Comparison of ENCODE assay signal across 19 cellular contexts in genomic region chr9:16743375-16743774, GRCh38.
"Had no signal": no experiment of that assay in that cellular context is flagged by ENCODE, and none has a peak within 500 bp of the region (broad histone marks: within the 10 kb centered on the region; RNA-seq: fewer than 3 reads in every experiment).

No MANE protein-coding gene starts in this region.

- H3K4me3 ChIP-seq: PC-9, SK-N-MC had no signal

- ATAC-seq: activated T-cell treated with anti-CD3 and anti-CD28 coated beads, Interleukin-2, amount 50 U/mL, for 4 hours; Right ventricle myocardium inferior; T-cell had no signal

- DNase-seq: activated CD4-positive, alpha-beta memory T cell treated with anti-CD3 and anti-CD28 coated beads for 36 hours; activated CD4-positive, alpha-beta T cell treated with anti-CD3 and anti-CD28 coated beads, Interleukin-2, amount 10 ng/mL, durations not matched to agents 7 days and 5 days; activated CD4-positive, CD25-positive, alpha-beta regulatory T cell; activated CD8-positive, alpha-beta memory T cell treated with anti-CD3 and anti-CD28 coated beads for 24 hours; activated gamma-delta T cell; activated naive CD4-positive, alpha-beta T cell treated with anti-CD3 and anti-CD28 coated beads for 36 hours; activated T-cell treated with anti-CD3 and anti-CD28 coated beads, Interleukin-2, amount 50 U/mL, for 4 hours; amygdala; NCI-H1105 treated with DMSO at 0.1 percent for 48 hours; NCI-H1436 treated with DMSO at 0.1 percent for 48 hours; NCI-H187; NCI-H2081; NCI-H510A treated with DMSO at 0.1 percent for 48 hours; NCI-H69; PC-9; T-cell; T-helper 2 cell had no signal
